In the genomic region with DNA sequence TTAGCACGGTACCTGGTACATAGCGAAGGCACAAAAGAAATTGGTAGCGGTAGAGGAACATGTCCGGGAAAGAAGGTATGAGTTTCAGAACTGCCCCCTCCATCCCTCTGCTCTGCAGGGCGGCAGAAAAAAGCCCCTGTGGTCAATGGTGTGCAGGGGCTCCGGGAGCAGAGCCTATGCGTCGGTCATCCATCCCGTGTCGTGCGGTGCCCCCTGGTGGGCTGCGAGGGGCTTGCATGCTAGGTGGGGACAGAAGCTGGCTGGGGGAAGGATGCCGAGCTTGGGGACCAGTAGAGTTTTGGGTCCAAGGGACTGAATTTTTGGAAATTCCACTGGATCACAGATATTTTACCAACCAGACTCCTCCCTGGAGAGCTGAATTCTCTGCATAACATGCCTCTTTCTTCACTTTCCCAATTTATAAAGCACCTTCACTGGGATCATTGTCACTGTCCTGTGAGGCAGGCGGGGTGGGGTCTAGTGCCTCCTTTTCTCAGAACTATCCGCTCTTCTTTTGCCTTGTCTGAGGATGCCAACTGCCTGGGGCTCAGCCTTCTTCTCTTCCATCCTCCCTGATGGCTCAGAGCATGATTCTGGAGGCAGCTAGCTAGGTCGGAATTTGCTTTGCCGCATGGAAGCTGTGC, we compare ENCODE assay signal across 8 cellular contexts.
DNase-seq lines count a peak whose midpoint lies in the region; ATAC-seq and TF ChIP-seq lines count a peak whose summit lies in the region.

No MANE protein-coding gene starts in this region.

- H3K9me3 ChIP-seq in heart left ventricle: no peaks in the 10 kb centered on the region

- intact Hi-C loops in heart left ventricle (cut with DNase I): loop anchor here (1.0 to 10.0 kb wide), 8 partner anchors 151 to 493 kb away; partner anchors contain the start of gene SMOC1 (in 2 of the 10)

- peak; percentile 59 to 83 (median 72) for ATAC-seq in heart left ventricle
- ATAC-seq in HG03045 (IDR thresholded peaks at IDR 0.05; ENCODE audit: unreplicated experiment): no peak

- H3K4me3 ChIP-seq in heart left ventricle: no peak overlapping the region

- POLR2A ChIA-PET in RWPE1 (lab: Yijun Ruan, JAX; ENCODE audit: low non-redundant PET): no interaction called here

- CTCF ChIA-PET in RWPE1 (lab: Yijun Ruan, JAX): interaction anchor here (0.5 to 2.6 kb wide), 24 partner anchors 11 to 785 kb away, joined by 3 to 44 read pairs (median 4); no protein-coding TSS in a partner anchor

- no peaks in the 10 kb centered on the region for H3K36me3 ChIP-seq in heart left ventricle

- peaks cover 0 to 16% (median 0%) of the 10 kb centered on the region in 9 donors for H3K27me3 ChIP-seq in heart left ventricle

- 28 to 31% (median 29%) methylated on average over 17 of the region's 17 CpGs for WGBS in heart left ventricle, 4 donors

- DNase-seq in DMS53 treated with DMSO at 0.1 percent for 48 hours (lab: John Stamatoyannopoulos, UW; ENCODE audit: unreplicated experiment) (peak; percentile 18), HPDE6-E6E7 (ENCODE audit: extremely low spot score) (peak; percentile 70), RWPE1 (ENCODE audit: low spot score) (peak; percentile 73), heart left ventricle (peak; percentile 50 to 88 (median 55)), renal cortical epithelial cell (ENCODE audit: low read depth) (peak; percentile 10), GOT3 (lab: John Stamatoyannopoulos, UW) (no peak)
- DNase-seq in activated naive CD4-positive, alpha-beta T cell treated with anti-CD3 and anti-CD28 coated beads, Interleukin-2, amount 50 U/mL, for 16 hours: peak; percentile 63

- no peaks in the 10 kb centered on the region for H3K4me1 ChIP-seq in heart left ventricle

- TF ChIP-seq POLR2A in heart left ventricle (IDR thresholded peaks at IDR 0.05): no peak

- TF ChIP-seq CTCF in RWPE1 (conservative IDR thresholded peaks at IDR 0.05; ENCODE audit: low read depth) (peak; percentile 85), heart left ventricle (IDR thresholded peaks at IDR 0.05) (peak; percentile 80 to 91 (median 87))

- no peak overlapping the region for H3K27ac ChIP-seq in RWPE1
- H3K27ac ChIP-seq in heart left ventricle: no peak overlapping the region
